11 cellular contexts compared by ENCODE assay signal in genomic region chr16:2857451-2858244, GRCh38. TPM values are rescaled to one million over a fixed set of nuclear protein-coding genes. Genes with fewer than 3 reads are reported as not detected.
A peak's percentile ranks its signal among the peaks of the same experiment; 100 is the strongest.
DNase-seq lines count a peak whose midpoint lies in the region; ATAC-seq, FAIRE-seq and TF ChIP-seq lines count a peak whose summit lies in the region.
"Had no signal": no experiment of that assay in that cellular context is flagged by ENCODE, and none has a peak within 500 bp of the region (broad histone marks: within the 10 kb centered on the region; RNA-seq: fewer than 3 reads in every experiment).

Gene PRSS22 (minus strand): TSS chr16:2858170. CDS start chr16:2858104, 66 bp downstream.

- no peak for TF ChIP-seq EP300 in A549 (IDR thresholded peaks at IDR 0.05)

- H3K9me3 ChIP-seq in A549 (peaks cover 5% of the 10 kb centered on the region; the same call in 1 of the 3 replicates), HCT116 (ENCODE audit: control insufficient read depth in 1 of 2, insufficient read depth in 1 of 2, low read depth in 1 of 2, low read length in 2 of 2) (peaks cover 2 to 6% of the 10 kb centered on the region in 2 experiments; a peak in 2 of 4 replicates), right lobe of liver (no peaks in the 10 kb centered on the region)

- H3K27ac ChIP-seq in A549, result peak within 1 kb of the TSS; percentile 50 to 78; a peak in 4 of 6 replicates
- H3K27ac ChIP-seq in HCT116 (ENCODE audit: low read depth, low read length), result peak within 1 kb of the TSS; percentile 89
- no peak within 1 kb of the TSS for H3K27ac ChIP-seq in right lobe of liver

- TSS peak; percentile 75 for BruUV-seq in HCT116 (replicated peaks; lab: Mats Ljungman, UMichigan)

- no peaks in the 10 kb centered on the region for H3K9me2 ChIP-seq in HCT116 (ENCODE audit: insufficient read depth)

- peaks cover 10% of the 10 kb centered on the region for H3K9me3 Mint-ChIP-seq in activated naive CD8-positive, alpha-beta T cell treated with anti-CD3 and anti-CD28 coated beads, Interleukin-2, amount 50 U/mL, for 24 hours

- no peak for DNase-seq in A549 (ENCODE audit: low read depth in 1 of 2, low spot score in 1 of 2)
- no peak for DNase-seq in HCT116 (ENCODE audit: low read depth, low spot score)
- DNase-seq in activated naive CD8-positive, alpha-beta T cell treated with anti-CD3 and anti-CD28 coated beads, Interleukin-2, amount 50 U/mL, for 24 hours, result no peak
- DNase-seq in right lobe of liver, result no peak
- no peak for DNase-seq in Ammon's horn (ENCODE audit: low spot score)
- no peak for DNase-seq in NCI-H1930 (lab: John Stamatoyannopoulos, UW)

- RAD21 ChIA-PET in HCT116 (lab: Charles Lee; ENCODE audit: low non-redundant PET in 1 of 2, low total read pairs in 2 of 2, uncharacterized antibody in 2 of 2, unreplicated experiment in 2 of 2), result no interaction called here

- no peak within 1 kb of the TSS for H3K27ac Mint-ChIP-seq in activated naive CD8-positive, alpha-beta T cell treated with anti-CD3 and anti-CD28 coated beads, Interleukin-2, amount 50 U/mL, for 24 hours

- H3K27me3 ChIP-seq in HCT116 (ENCODE audit: insufficient read depth, low read length), result no peaks in the 10 kb centered on the region
- no peaks in the 10 kb centered on the region for H3K27me3 ChIP-seq in right lobe of liver

- no peak for FAIRE-seq in A549 (lab: Jason Lieb, UNC)

- peaks cover 16% of the 10 kb centered on the region for H3K27me3 Mint-ChIP-seq in activated naive CD8-positive, alpha-beta T cell treated with anti-CD3 and anti-CD28 coated beads, Interleukin-2, amount 50 U/mL, for 24 hours

- peaks cover 3% of the 10 kb centered on the region for H3K36me3 Mint-ChIP-seq in activated naive CD8-positive, alpha-beta T cell treated with anti-CD3 and anti-CD28 coated beads, Interleukin-2, amount 50 U/mL, for 24 hours (ENCODE audit: low read depth)

- peaks cover 4% of the 10 kb centered on the region for H3K4me1 Mint-ChIP-seq in activated naive CD8-positive, alpha-beta T cell treated with anti-CD3 and anti-CD28 coated beads, Interleukin-2, amount 50 U/mL, for 24 hours

- H3K4me3 Mint-ChIP-seq in activated naive CD8-positive, alpha-beta T cell treated with anti-CD3 and anti-CD28 coated beads, Interleukin-2, amount 50 U/mL, for 24 hours, result peak within 1 kb of the TSS; percentile 61

- no peak for TF ChIP-seq RAD21 in A549 (conservative IDR thresholded peaks at IDR 0.05 in 1 of 2, IDR thresholded peaks at IDR 0.05 in 1 of 2)
- no peak for TF ChIP-seq RAD21 in HCT116 (IDR thresholded peaks at IDR 0.05; ENCODE audit: low read depth)

- H3K4me1 ChIP-seq in A549 (peaks cover 13% of the 10 kb centered on the region), HCT116 (ENCODE audit: control insufficient read depth in 1 of 2, insufficient read depth in 2 of 2, low read length in 2 of 2) (peaks cover 18 to 52% of the 10 kb centered on the region in 2 experiments), right lobe of liver (no peaks in the 10 kb centered on the region)

- peak; percentile 42 to 74 for ATAC-seq in A549
- ATAC-seq in HCT116, result peak; percentile 74
- no peak for ATAC-seq in activated naive CD8-positive, alpha-beta T cell treated with anti-CD3 and anti-CD28 coated beads, Interleukin-2, amount 50 U/mL, for 24 hours
- peak in 3 of 4 donors; percentile 10 to 57 (median 20) for ATAC-seq in right lobe of liver
- ATAC-seq in GM21367 (IDR thresholded peaks at IDR 0.05; ENCODE audit: unreplicated experiment), result no peak
- no peak for ATAC-seq in GM21360 (IDR thresholded peaks at IDR 0.05; ENCODE audit: unreplicated experiment)

- H3K36me3 ChIP-seq in HCT116 (ENCODE audit: control insufficient read depth in 1 of 2, insufficient read depth in 2 of 2, low read length in 2 of 2) (peaks cover 0 to 7% of the 10 kb centered on the region in 2 experiments; a peak in 1 of 4 replicates), right lobe of liver (no peaks in the 10 kb centered on the region)

- 24% methylated on average over 31 of the region's 42 CpGs for WGBS in A549 (ENCODE audit: missing lambda C conversion rate)
- WGBS in right lobe of liver (ENCODE audit: insufficient coverage, low coverage, low lambda C conversion rate, missing lambda C conversion rate), result 8% methylated on average over 23 of the region's 42 CpGs

- H3K9ac ChIP-seq in HCT116 (ENCODE audit: low read length), result peak within 1 kb of the TSS; percentile 68

- peak within 1 kb of the TSS; percentile 8 for H3K4me3 ChIP-seq in A549
- peak within 1 kb of the TSS; percentile 52 to 69 for H3K4me3 ChIP-seq in HCT116 (replicated peaks in 1 of 2; ENCODE audit: low read depth in 1 of 2, low read length in 2 of 2)
- H3K4me3 ChIP-seq in right lobe of liver, result no peak within 1 kb of the TSS

- no peaks in the 10 kb centered on the region for H4K20me1 ChIP-seq in HCT116 (ENCODE audit: insufficient read depth)

- H3K79me2 ChIP-seq in HCT116 (ENCODE audit: insufficient read depth, low read length), result no peaks in the 10 kb centered on the region; the same call in 1 of the 2 replicates

- POLR2A ChIA-PET in A549 (lab: Yijun Ruan, JAX) (interaction anchor here (0.6 to 1.9 kb wide), 2 partner anchors 11 to 267 kb away, joined by 4 to 6 read pairs; no protein-coding TSS in a partner anchor), HCT116 (lab: Charles Lee) (interaction anchor here (0.5 to 1.3 kb wide), 5 partner anchors 10 to 389 kb away, joined by 3 to 5 read pairs (median 3); partner anchors contain the start of gene FLYWCH2)

- TF ChIP-seq POLR2A in A549 (IDR thresholded peaks at IDR 0.05; ENCODE audit: low read length) (no peak), HCT116 (IDR thresholded peaks at IDR 0.05; ENCODE audit: borderline replicate concordance, extremely low read depth, insufficient read depth, insufficient read length) (no peak), right lobe of liver (IDR thresholded peaks at IDR 0.05) (no peak)

- H3K4me2 ChIP-seq in A549, result peak within 1 kb of the TSS; percentile 78
- H3K4me2 ChIP-seq in HCT116 (ENCODE audit: low read length), result peak within 1 kb of the TSS; percentile 99

- peak within 1 kb of the TSS; percentile 61 for H2AFZ ChIP-seq in HCT116 (ENCODE audit: low read depth, low read length, poor library complexity, severe bottlenecking)

- TF ChIP-seq CTCF in A549 (IDR thresholded peaks at IDR 0.05) (no peak), HCT116 (IDR thresholded peaks at IDR 0.05 in 2 of 3, conservative IDR thresholded peaks at IDR 0.05 in 1 of 3; ENCODE audit: borderline replicate concordance in 1 of 3, insufficient read depth in 1 of 3, low read depth in 2 of 3, low read length in 2 of 3) (no peak), right lobe of liver (IDR thresholded peaks at IDR 0.05) (no peak)

- CTCF ChIA-PET in A549 (lab: Yijun Ruan, JAX) (interaction anchor here (0.6 to 1.9 kb wide), 5 partner anchors 7 to 67 kb away, joined by 3 to 13 read pairs (median 4); no protein-coding TSS in a partner anchor), HCT116 (lab: Charles Lee) (interaction anchor here (0.8 to 3.5 kb wide), 6 partner anchors 10 to 107 kb away, joined by 3 to 12 read pairs (median 4); partner anchors contain the start of gene FLYWCH2)

- intact Hi-C loops in HCT116 (cut with micrococcal nuclease), result no loop called here
- intact Hi-C loops in right lobe of liver (cut with DNase I), result no loop called here

TF ChIP-seq in A549, 52 proteins besides CTCF, POLR2A, EP300 and RAD21:
- TF ChIP-seq ZC3H11A (IDR thresholded peaks at IDR 0.05) (no peak), HOXB5 (CRISPR knock-in tag; IDR thresholded peaks at IDR 0.05) (0 out of 2 replicates have a peak, but pooled peaks have one; percentile 39)

TF ChIP-seq in HCT116, 20 proteins besides CTCF, POLR2A, EP300 and RAD21:
- peak; percentile 67 for TF ChIP-seq MAX (IDR thresholded peaks at IDR 0.05)
- TF ChIP-seq POLR2AphosphoS5 (IDR thresholded peaks at IDR 0.05; ENCODE audit: low read depth, low read length), result peak; percentile 47
- TF ChIP-seq ZFX (IDR thresholded peaks at IDR 0.05), result no peak

RNA-seq across cellular contexts. Expression of gene PRSS22, which starts in this region (rescaled TPM):
- polyA plus RNA-seq in A549 (2011; rRNA removed) (not detected in 2 replicates), A549 (2017; fragmentation: RNase III; extraction: RNeasy Plus Mini Kit Qiagen cat#74134 plus additional on column Dnase treatment) (0.10 to 0.33 TPM in 2 of 3 replicates, not detected in the other)
- polyA plus RNA-seq in A549 (2012; cell fraction: cytosol; rRNA removed), result 0.08 and 0.12 TPM in 2 replicates
- polyA plus RNA-seq in A549 (2012; cell fraction: nucleus; rRNA removed), result 0.18 and 0.45 TPM in 2 replicates
- not detected in 2 replicates for polyA minus RNA-seq in A549 (2011; rRNA and poly(A)+ RNA removed)
- total RNA-seq in HCT116 (2021; ENCODE audit: unreplicated experiment) (20.2 TPM), right lobe of liver (1 to 10 TPM in 2 of 6 experiments, under 1 TPM in 3, not detected in 1; 0.18 to 2.1 (median 0.84) TPM)
- 20.5 and 27.7 TPM in 2 replicates for polyA plus RNA-seq in HCT116 (2012)
- total RNA-seq: activated CD8-positive, alpha-beta memory T cell treated with anti-CD3 and anti-CD28 coated beads for 36 hours; HT1080; mesenteric fat pad had no signal

Comparison
In these comparisons a context has a peak if more than half of its experiments do, and no peak if none do; other contexts are left out.
1. Peak in ATAC-seq, H3K4me3 ChIP-seq, H3K27ac ChIP-seq and H3K4me2 ChIP-seq in A549; RNA of the gene not detected or under 1 TPM.
2. ATAC-seq: peak in HCT116 (single experiment) and right lobe of liver (3 of 4); none in activated naive CD8-positive, alpha-beta T cell treated with anti-CD3 and anti-CD28 coated beads, Interleukin-2, amount 50 U/mL, for 24 hours (single experiment), GM21367 (single experiment) and GM21360 (single experiment).
3. H3K4me3 ChIP-seq: peak in HCT116 (2 of 2); none in right lobe of liver (0 of 3).
4. Of the 6 proteins assayed by ChIP-seq in both A549 and HCT116: peak only in A549: none; only in HCT116: MAX; in both: none; in neither: 5.